8 cellular contexts compared by ENCODE assay signal in genomic region chr2:120013569-120014223, GRCh38. TPM values are rescaled to one million over a fixed set of nuclear protein-coding genes. Genes with fewer than 3 reads are reported as not detected.
A peak's percentile ranks its signal among the peaks of the same experiment; 100 is the strongest.
DNase-seq lines count a peak whose midpoint lies in the region; ATAC-seq and TF ChIP-seq lines count a peak whose summit lies in the region.

No MANE protein-coding gene starts in this region.

- peak overlapping the region; percentile 82 to 99 (median 89) for H3K4me3 ChIP-seq in BLaER1 treated with 17β-estradiol and CSF1 and Interleukin-3, amounts not matched to agents 10 nM and 100 nM
- H3K4me3 ChIP-seq in HAP-1 (peak overlapping the region; percentile 79), WI38 (ENCODE audit: low read depth, low read length) (peak overlapping the region; percentile 92)

- peak overlapping the region; percentile 68 to 93 (median 77) for H3K4me2 ChIP-seq in BLaER1 treated with 17β-estradiol and CSF1 and Interleukin-3, amounts not matched to agents 10 nM and 100 nM

- in situ Hi-C loops in HAP-1 (cut with MboI; ENCODE audit: low sequenced_read_pairs) = no loop called here

- H3K36me3 Mint-ChIP-seq in glutamatergic neuron (ENCODE audit: unreplicated experiment) = no peaks in the 10 kb centered on the region

- no peak for TF ChIP-seq CTCF in WI38 (IDR thresholded peaks at IDR 0.05; ENCODE audit: low read depth, low read length)
- TF ChIP-seq CTCF in glutamatergic neuron (IDR thresholded peaks at IDR 0.05; ENCODE audit: partially characterized antibody, unreplicated experiment) = no peak

- peak overlapping the region; percentile 82 to 91 (median 87) for H3K9ac ChIP-seq in BLaER1 treated with 17β-estradiol and CSF1 and Interleukin-3, amounts not matched to agents 10 nM and 100 nM

- peak overlapping the region; percentile 46 to 87 (median 80); a peak in 20 of 22 replicates for H3K27ac ChIP-seq in BLaER1 treated with 17β-estradiol and CSF1 and Interleukin-3, amounts not matched to agents 10 nM and 100 nM

- peaks cover 0 to 19% (median 0%) of the 10 kb centered on the region in 11 experiments; a peak in 3 of 22 replicates for H4K20me1 ChIP-seq in BLaER1 treated with 17β-estradiol and CSF1 and Interleukin-3, amounts not matched to agents 10 nM and 100 nM

- H3K4me1 ChIP-seq in BLaER1 treated with 17β-estradiol and CSF1 and Interleukin-3, amounts not matched to agents 10 nM and 100 nM = peaks cover 10 to 27% (median 19%) of the 10 kb centered on the region in 10 experiments; a peak in 18 of 20 replicates
- H3K4me1 ChIP-seq in HAP-1 = peaks cover 14% of the 10 kb centered on the region

- H3K27ac Mint-ChIP-seq in glutamatergic neuron (ENCODE audit: unreplicated experiment) = peak overlapping the region; percentile 81

- no peaks in the 10 kb centered on the region for H3K9me3 ChIP-seq in BLaER1 treated with 17β-estradiol and CSF1 and Interleukin-3, amounts not matched to agents 10 nM and 100 nM (replicated peaks in 1 of 11)
- no peaks in the 10 kb centered on the region for H3K9me3 ChIP-seq in HAP-1

- DNase-seq in HAP-1 (ENCODE audit: low spot score in 2 of 2) = peak; percentile 30 to 69
- peak; percentile 50 for DNase-seq in glutamatergic neuron
- DNase-seq in renal cortical epithelial cell (ENCODE audit: low read depth) = peak; percentile 21
- DNase-seq in midbrain (lab: John Stamatoyannopoulos, UW) = no peak

- H3K9me3 Mint-ChIP-seq in glutamatergic neuron (ENCODE audit: unreplicated experiment) = no peaks in the 10 kb centered on the region

- H3K4me3 Mint-ChIP-seq in glutamatergic neuron (ENCODE audit: unreplicated experiment) = peak overlapping the region; percentile 81

- H3K27me3 Mint-ChIP-seq in glutamatergic neuron (ENCODE audit: unreplicated experiment) = peaks cover 6% of the 10 kb centered on the region

- ATAC-seq in GM18867 (IDR thresholded peaks at IDR 0.05; ENCODE audit: unreplicated experiment) (no peak), GM18519 (IDR thresholded peaks at IDR 0.05; ENCODE audit: low FRiP score, unreplicated experiment) (no peak)

- H3K4me1 Mint-ChIP-seq in glutamatergic neuron (ENCODE audit: low read depth, unreplicated experiment) = peaks cover 15% of the 10 kb centered on the region

- peaks cover 0 to 3% (median 0%) of the 10 kb centered on the region in 11 experiments; a peak in 3 of 22 replicates for H3K36me3 ChIP-seq in BLaER1 treated with 17β-estradiol and CSF1 and Interleukin-3, amounts not matched to agents 10 nM and 100 nM
- no peaks in the 10 kb centered on the region for H3K36me3 ChIP-seq in HAP-1 (replicated peaks)

- H3K27me3 ChIP-seq in BLaER1 treated with 17β-estradiol and CSF1 and Interleukin-3, amounts not matched to agents 10 nM and 100 nM = no peaks in the 10 kb centered on the region
- no peaks in the 10 kb centered on the region for H3K27me3 ChIP-seq in HAP-1 (ENCODE audit: low read depth)

RNA-seq across cellular contexts. Expression of gene EPB41L5, which starts 0.8 kb away (rescaled TPM):
- total RNA-seq in glutamatergic neuron (ENCODE audit: unreplicated experiment) (71.7 TPM), renal cortical epithelial cell (33.0 and 57.3 TPM in 2 replicates)
